Comparison of ENCODE assay signal across 10 cellular contexts in the genomic region with DNA sequence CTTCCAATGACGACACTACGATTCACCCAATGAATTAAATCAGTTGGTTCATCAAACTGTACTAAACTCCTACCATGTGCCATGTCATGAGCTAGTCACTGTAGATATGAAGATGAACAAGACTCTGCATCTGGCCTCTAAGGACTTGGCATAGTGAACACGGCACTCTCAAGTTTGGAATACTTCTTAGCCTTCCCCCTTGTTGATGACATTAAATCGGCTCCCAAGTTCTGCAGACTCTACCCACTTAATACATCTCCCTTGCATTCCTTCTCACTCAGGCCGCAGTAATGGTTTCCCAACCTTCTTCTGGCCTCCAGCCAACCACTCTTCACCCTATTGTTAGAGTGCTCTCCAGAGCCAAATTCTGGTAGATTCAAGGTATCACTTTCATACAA.
A peak's percentile ranks its signal among the peaks of the same experiment; 100 is the strongest.
DNase-seq lines count a peak whose midpoint lies in the region; ATAC-seq and TF ChIP-seq lines count a peak whose summit lies in the region.
"Had no signal": no experiment of that assay in that cellular context is flagged by ENCODE, and none has a peak within 500 bp of the region (broad histone marks: within the 10 kb centered on the region; RNA-seq: fewer than 3 reads in every experiment).

No MANE protein-coding gene starts in this region.

- peak overlapping the region; percentile 70 for H3K4me3 Mint-ChIP-seq in activated naive CD8-positive, alpha-beta T cell treated with anti-CD3 and anti-CD28 coated beads, Interleukin-2, amount 10 ng/mL, durations not matched to agents 7 days and 5 days
- H3K4me3 Mint-ChIP-seq in memory B cell (no peak overlapping the region), H9 (no peak overlapping the region)

- H2BK5ac ChIP-seq in H9 (ENCODE audit: insufficient read length, low read length) = no peak overlapping the region

- no peak overlapping the region for H4K91ac ChIP-seq in H9 (ENCODE audit: insufficient read length, low read depth, low read length)

- H3K79me2 ChIP-seq in H9 (ENCODE audit: insufficient read depth, low read length) = no peaks in the 10 kb centered on the region

- no peak overlapping the region for H2BK120ac ChIP-seq in H9 (ENCODE audit: low read depth, low read length, poor library complexity, severe bottlenecking)

- no peak overlapping the region for H3K27ac ChIP-seq in BLaER1
- no peak overlapping the region for H3K27ac ChIP-seq in H9 (ENCODE audit: insufficient read length, low read depth, low read length)

- no peak overlapping the region for H3K9ac ChIP-seq in BLaER1
- H3K9ac ChIP-seq in H9 (ENCODE audit: extremely low read depth, insufficient read length, low read length) = no peak overlapping the region

- peaks cover 47% of the 10 kb centered on the region for H3K36me3 ChIP-seq in BLaER1

- no peak overlapping the region for H2AFZ ChIP-seq in H9 (ENCODE audit: low read length)

- H3K18ac ChIP-seq in H9 (ENCODE audit: insufficient read length, low read depth, low read length) = no peak overlapping the region

- H3K14ac ChIP-seq in H9 (ENCODE audit: insufficient read depth, low read length) = no peak overlapping the region

- no peak overlapping the region for H3K56ac ChIP-seq in H9 (ENCODE audit: insufficient read length, low read depth, low read length)

- H3K27ac Mint-ChIP-seq in activated naive CD8-positive, alpha-beta T cell treated with anti-CD3 and anti-CD28 coated beads, Interleukin-2, amount 10 ng/mL, durations not matched to agents 7 days and 5 days = peak overlapping the region; percentile 97
- H3K27ac Mint-ChIP-seq in memory B cell (peak overlapping the region; percentile 30), H9 (no peak overlapping the region)

- H3K4me2 ChIP-seq in BLaER1 (peak overlapping the region; percentile 52), H9 (ENCODE audit: insufficient read depth, insufficient read length, low read length) (no peak overlapping the region)

- no peak overlapping the region for H3K4ac ChIP-seq in H9 (ENCODE audit: low read depth, low read length)

- no peak overlapping the region for H3K4me3 ChIP-seq in BLaER1

- H3K9me3 ChIP-seq in BLaER1 (no peaks in the 10 kb centered on the region), H9 (ENCODE audit: control insufficient read depth, low read depth, low read length) (no peaks in the 10 kb centered on the region)

- POLR2A ChIA-PET in activated naive CD8-positive, alpha-beta T cell treated with anti-CD3 and anti-CD28 coated beads, Interleukin-2, amount 10 ng/mL, durations not matched to agents 7 days and 5 days (lab: Charles Lee) = interaction anchor here (1.4 to 1.6 kb wide), 2 partner anchors 8 to 9 kb away, joined by 5 to 14 read pairs; no protein-coding TSS in a partner anchor

- no peaks in the 10 kb centered on the region for H3K27me3 Mint-ChIP-seq in activated naive CD8-positive, alpha-beta T cell treated with anti-CD3 and anti-CD28 coated beads, Interleukin-2, amount 10 ng/mL, durations not matched to agents 7 days and 5 days
- H3K27me3 Mint-ChIP-seq in memory B cell = no peaks in the 10 kb centered on the region
- no peaks in the 10 kb centered on the region for H3K27me3 Mint-ChIP-seq in H9 (ENCODE audit: low read depth)

- H4K8ac ChIP-seq in H9 (replicated peaks; ENCODE audit: insufficient read length, low read depth, low read length) = no peak overlapping the region

- H2BK20ac ChIP-seq in H9 (ENCODE audit: low read depth, low read length, poor library complexity, severe bottlenecking) = no peak overlapping the region

- H3K36me3 Mint-ChIP-seq in activated naive CD8-positive, alpha-beta T cell treated with anti-CD3 and anti-CD28 coated beads, Interleukin-2, amount 10 ng/mL, durations not matched to agents 7 days and 5 days = peaks cover 13% of the 10 kb centered on the region
- peaks cover 8% of the 10 kb centered on the region for H3K36me3 Mint-ChIP-seq in memory B cell
- peaks cover 0 to 2% (median 0%) of the 10 kb centered on the region in 3 experiments; a peak in 1 of 7 replicates for H3K36me3 Mint-ChIP-seq in H9 (ENCODE audit: insufficient read depth in 1 of 3, low read depth in 3 of 3)

- H4K5ac ChIP-seq in H9 (ENCODE audit: insufficient read length, low read depth, low read length) = no peak overlapping the region

- H3T11ph ChIP-seq in H9 (ENCODE audit: low read length) = no peak overlapping the region

- H2BK12ac ChIP-seq in H9 (ENCODE audit: insufficient read length, low read depth, low read length) = no peak overlapping the region

- no peak for ATAC-seq in activated naive CD8-positive, alpha-beta T cell treated with anti-CD3 and anti-CD28 coated beads, Interleukin-2, amount 10 ng/mL, durations not matched to agents 7 days and 5 days (ENCODE audit: low read depth)
- ATAC-seq in memory B cell (ENCODE audit: low read depth) = no peak
- no peak for ATAC-seq in HG02852 (IDR thresholded peaks at IDR 0.05; ENCODE audit: unreplicated experiment)
- no peak for ATAC-seq in HG03469 (IDR thresholded peaks at IDR 0.05; ENCODE audit: unreplicated experiment)
- ATAC-seq: left colon had no signal

- H4K20me1 ChIP-seq in BLaER1 = no peaks in the 10 kb centered on the region
- no peaks in the 10 kb centered on the region for H4K20me1 ChIP-seq in H9 (ENCODE audit: control insufficient read depth, insufficient read depth, insufficient read length)

- H3K4me1 ChIP-seq in BLaER1 (peaks cover 15% of the 10 kb centered on the region), H9 (ENCODE audit: insufficient read depth, low read length) (peaks cover 7% of the 10 kb centered on the region)

- no peaks in the 10 kb centered on the region for H3K79me1 ChIP-seq in H9 (ENCODE audit: insufficient read depth, low read depth, low read length, poor library complexity, severe bottlenecking)

- TF ChIP-seq CTCF in H9 (conservative IDR thresholded peaks at IDR 0.05) = no peak

- no CpG with 5 or more reads among the region's 5 CpGs for WGBS in H9 (ENCODE audit: extremely low coverage, insufficient read length, low lambda C conversion rate)

- peak; percentile 60 for DNase-seq in HS-5 (ENCODE audit: low read depth)
- DNase-seq in activated naive CD8-positive, alpha-beta T cell treated with anti-CD3 and anti-CD28 coated beads, Interleukin-2, amount 10 ng/mL, durations not matched to agents 7 days and 5 days = no peak
- no peak for DNase-seq in memory B cell (ENCODE audit: low spot score in 2 of 2)
- DNase-seq in dedifferentiated amniotic fluid mesenchymal stem cell (ENCODE audit: extremely low spot score) = no peak
- no peak for DNase-seq in H9
- DNase-seq: caudate nucleus, left colon had no signal

- no peaks in the 10 kb centered on the region for H3K9me3 Mint-ChIP-seq in activated naive CD8-positive, alpha-beta T cell treated with anti-CD3 and anti-CD28 coated beads, Interleukin-2, amount 10 ng/mL, durations not matched to agents 7 days and 5 days
- H3K9me3 Mint-ChIP-seq in memory B cell (no peaks in the 10 kb centered on the region), H9 (no peaks in the 10 kb centered on the region)

- no peak overlapping the region for H2AK5ac ChIP-seq in H9 (ENCODE audit: insufficient read length, low read length)

- H2BK15ac ChIP-seq in H9 (ENCODE audit: low read depth, low read length) = no peak overlapping the region

- H3K27me3 ChIP-seq in BLaER1 = no peaks in the 10 kb centered on the region
- no peaks in the 10 kb centered on the region for H3K27me3 ChIP-seq in H9 (ENCODE audit: insufficient read depth, low read length)

- peaks cover 21% of the 10 kb centered on the region for H3K4me1 Mint-ChIP-seq in activated naive CD8-positive, alpha-beta T cell treated with anti-CD3 and anti-CD28 coated beads, Interleukin-2, amount 10 ng/mL, durations not matched to agents 7 days and 5 days
- H3K4me1 Mint-ChIP-seq in memory B cell = peaks cover 22% of the 10 kb centered on the region
- H3K4me1 Mint-ChIP-seq in H9 = peaks cover 39% of the 10 kb centered on the region in 2 experiments

- no peaks in the 10 kb centered on the region for H3K23me2 ChIP-seq in H9 (ENCODE audit: insufficient read length, low read depth, low read length, poor library complexity, severe bottlenecking)

- no peak overlapping the region for H3K23ac ChIP-seq in H9 (ENCODE audit: insufficient read length, low read depth, low read length)

Comparison
In these comparisons a context has a peak if more than half of its experiments do, and no peak if none do; other contexts are left out.
1. H3K27ac Mint-ChIP-seq: peak in activated naive CD8-positive, alpha-beta T cell treated with anti-CD3 and anti-CD28 coated beads, Interleukin-2, amount 10 ng/mL, durations not matched to agents 7 days and 5 days (single experiment) and memory B cell (single experiment); none in H9 (0 of 3).